In genomic region chr5:87074934-87075541, GRCh38 we compare ENCODE assay signal across 9 cellular contexts.
DNase-seq lines count a peak whose midpoint lies in the region; ATAC-seq and TF ChIP-seq lines count a peak whose summit lies in the region.
"Had no signal": no experiment of that assay in that cellular context is flagged by ENCODE, and none has a peak within 500 bp of the region (broad histone marks: within the 10 kb centered on the region; RNA-seq: fewer than 3 reads in every experiment).

No MANE protein-coding gene starts in this region.

- H3K4me3 ChIP-seq in CD4-positive, alpha-beta memory T cell (ENCODE audit: low read length in 2 of 2): no peak overlapping the region
- H3K4me3 ChIP-seq in tibial artery (no peak overlapping the region), sigmoid colon (no peak overlapping the region)

- peak overlapping the region; percentile 25 to 81 (median 68) for H3K4me3 Mint-ChIP-seq in CD4-positive, alpha-beta memory T cell
- peak overlapping the region; percentile 71 for H3K4me3 Mint-ChIP-seq in T-helper 17 cell
- H3K4me3 Mint-ChIP-seq: nephron had no signal

- ATAC-seq in HG03097 (IDR thresholded peaks at IDR 0.05; ENCODE audit: low FRiP score, unreplicated experiment) (peak; percentile 94), T-helper 17 cell (peak; percentile 58)
- ATAC-seq in stimulated activated naive CD8-positive, alpha-beta T cell treated with anti-CD3 and anti-CD28 coated beads, Interleukin-15, Interleukin-2, amounts not matched to agents 100 U/mL and 50 U/mL, for 24 hours: peak; percentile 56

- no peak for TF ChIP-seq POLR2A in sigmoid colon (IDR thresholded peaks at IDR 0.05)

- H3K9me3 ChIP-seq in CD4-positive, alpha-beta memory T cell (ENCODE audit: control insufficient read depth in 1 of 2, low read length in 2 of 2): no peaks in the 10 kb centered on the region
- H3K9me3 ChIP-seq in T-helper 17 cell (ENCODE audit: control insufficient read depth, low read length, poor library complexity, severe bottlenecking) (no peaks in the 10 kb centered on the region), tibial artery (no peaks in the 10 kb centered on the region), sigmoid colon (no peaks in the 10 kb centered on the region)

- no peak overlapping the region for H3K27ac ChIP-seq in CD4-positive, alpha-beta memory T cell (ENCODE audit: low read depth, low read length)
- no peak overlapping the region for H3K27ac ChIP-seq in tibial artery
- H3K27ac ChIP-seq in sigmoid colon: no peak overlapping the region

- CTCF ChIA-PET in CD4-positive, alpha-beta memory T cell (lab: Charles Lee; ENCODE audit: partially characterized antibody): interaction anchor here (2.0 kb wide), 1 partner anchor 325 kb away, joined by 15 read pairs; no protein-coding TSS in a partner anchor

- intact Hi-C loops in CD4-positive, alpha-beta memory T cell (cut with micrococcal nuclease): no loop called here
- intact Hi-C loops in tibial artery (cut with DNase I; ENCODE audit: low total_unique reads): no loop called here
- intact Hi-C loops in sigmoid colon (cut with DNase I): no loop called here

- no peaks in the 10 kb centered on the region for H3K36me3 ChIP-seq in CD4-positive, alpha-beta memory T cell (ENCODE audit: insufficient read depth, low read length)
- H3K36me3 ChIP-seq in tibial artery (no peaks in the 10 kb centered on the region), sigmoid colon (no peaks in the 10 kb centered on the region)

- H3K9me3 Mint-ChIP-seq in CD4-positive, alpha-beta memory T cell: peaks cover 0 to 3% (median 0%) of the 10 kb centered on the region in 8 donors
- H3K9me3 Mint-ChIP-seq: nephron had no signal

- H3K4me1 Mint-ChIP-seq in CD4-positive, alpha-beta memory T cell: peaks cover 28 to 49% (median 36%) of the 10 kb centered on the region in 4 donors
- H3K4me1 Mint-ChIP-seq in T-helper 17 cell: peaks cover 25% of the 10 kb centered on the region
- H3K4me1 Mint-ChIP-seq: nephron had no signal

- H3K27ac Mint-ChIP-seq in CD4-positive, alpha-beta memory T cell: peak overlapping the region; percentile 61 to 85 (median 80)
- H3K27ac Mint-ChIP-seq in T-helper 17 cell: peak overlapping the region; percentile 77
- H3K27ac Mint-ChIP-seq: nephron had no signal

- POLR2A ChIA-PET in CD4-positive, alpha-beta memory T cell (lab: Charles Lee; ENCODE audit: partially characterized antibody): interaction anchor here (0.6 to 2.1 kb wide), 9 partner anchors 9 to 337 kb away, joined by 3 to 11 read pairs (median 4); partner anchors contain the start of genes CCNH and RASA1

- TF ChIP-seq CTCF in tibial artery (IDR thresholded peaks at IDR 0.05): no peak
- TF ChIP-seq CTCF in sigmoid colon (IDR thresholded peaks at IDR 0.05): no peak

- DNase-seq in CD4-positive, alpha-beta memory T cell: peak in 4 of 5 donors; percentile 17 to 39 (median 30)
- DNase-seq in GM19238 (ENCODE audit: insufficient read length, low spot score): peak; percentile 13
- DNase-seq in T-helper 17 cell: no peak
- peak; percentile 12 for DNase-seq in stimulated activated naive CD8-positive, alpha-beta T cell treated with anti-CD3 and anti-CD28 coated beads, Interleukin-15, Interleukin-2, amounts not matched to agents 100 U/mL and 50 U/mL, for 24 hours
- no peak for DNase-seq in tibial artery
- no peak for DNase-seq in sigmoid colon
- no peak for DNase-seq in NCI-H345 treated with DMSO at 0.1 percent for 48 hours (lab: John Stamatoyannopoulos, UW; ENCODE audit: unreplicated experiment)

- H3K4me1 ChIP-seq in CD4-positive, alpha-beta memory T cell (ENCODE audit: insufficient read depth, low read length): peaks cover 44% of the 10 kb centered on the region
- H3K4me1 ChIP-seq in tibial artery (no peaks in the 10 kb centered on the region), sigmoid colon (no peaks in the 10 kb centered on the region)

- H3K36me3 Mint-ChIP-seq in CD4-positive, alpha-beta memory T cell: no peaks in the 10 kb centered on the region
- no peaks in the 10 kb centered on the region for H3K36me3 Mint-ChIP-seq in T-helper 17 cell (ENCODE audit: low read depth)

- 7 to 16% methylated on average over 2 of the region's 2 CpGs for WGBS in sigmoid colon, 2 donors

- H3K27me3 ChIP-seq in CD4-positive, alpha-beta memory T cell (ENCODE audit: insufficient read depth, low read length): no peaks in the 10 kb centered on the region
- H3K27me3 ChIP-seq in tibial artery: no peaks in the 10 kb centered on the region
- H3K27me3 ChIP-seq in sigmoid colon: no peaks in the 10 kb centered on the region

- TF ChIP-seq EP300 in sigmoid colon (IDR thresholded peaks at IDR 0.05): no peak

- no peaks in the 10 kb centered on the region for H3K27me3 Mint-ChIP-seq in CD4-positive, alpha-beta memory T cell
- no peaks in the 10 kb centered on the region for H3K27me3 Mint-ChIP-seq in T-helper 17 cell

Comparison
In these comparisons a context has a peak if more than half of its experiments do, and no peak if none do; other contexts are left out.
1. DNase-seq: peak in CD4-positive, alpha-beta memory T cell (4 of 5), GM19238 (single experiment) and stimulated activated naive CD8-positive, alpha-beta T cell treated with anti-CD3 and anti-CD28 coated beads, Interleukin-15, Interleukin-2, amounts not matched to agents 100 U/mL and 50 U/mL, for 24 hours (single experiment); none in T-helper 17 cell (0 of 3), tibial artery (0 of 2), sigmoid colon (single experiment) and NCI-H345 treated with DMSO at 0.1 percent for 48 hours (single experiment).
2. Peak in every context shown above with its lines, with median percentiles within 50 percentile points of each other: ATAC-seq.